19 cellular contexts compared by ENCODE assay signal in the genomic region with DNA sequence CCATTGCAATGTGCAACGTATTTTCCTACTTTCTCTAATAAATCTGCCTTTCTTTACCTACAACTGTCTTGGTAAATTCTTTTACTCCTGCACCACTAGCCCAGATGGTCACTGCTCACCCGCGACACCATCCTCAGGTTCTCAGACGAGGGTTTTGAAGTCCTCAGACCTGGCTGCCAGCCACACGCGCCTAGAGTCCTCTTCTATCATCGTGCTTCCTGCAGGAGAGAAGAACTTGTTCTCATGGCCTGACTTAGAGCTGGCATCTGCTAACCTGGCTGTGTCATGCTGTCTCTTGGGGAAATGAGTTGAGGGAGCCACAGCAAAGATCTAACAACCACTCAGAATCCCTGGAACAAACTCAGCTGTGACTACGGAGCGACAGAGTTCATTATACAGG. TPM values are rescaled to one million over a fixed set of nuclear protein-coding genes. Genes with fewer than 3 reads are reported as not detected.
"Had no signal": no experiment of that assay in that cellular context is flagged by ENCODE, and none has a peak within 500 bp of the region (broad histone marks: within the 10 kb centered on the region; RNA-seq: fewer than 3 reads in every experiment).

No MANE protein-coding gene starts in this region.

- H3K4me3 Mint-ChIP-seq: immature natural killer cell, memory B cell, mesothelial cell of epicardium, natural killer cell, neural crest cell had no signal

- H3K36me3 Mint-ChIP-seq: immature natural killer cell, memory B cell, mesothelial cell of epicardium, natural killer cell had no signal

- DNase-seq: dermis blood vessel endothelial cell; esophagus squamous epithelium; foreskin fibroblast; immature natural killer cell; left lung; lower lobe of right lung; natural killer cell; small intestine; stimulated activated CD4-positive, alpha-beta T cell treated with anti-CD3 and anti-CD28 coated beads, Interleukin-12 subunit alpha, Interleukin-12 subunit beta, amount 100 ng/mL, for 4 hours; stimulated activated naive CD4-positive, alpha-beta T cell; stomach; substantia nigra; trophoblast cell had no signal

- H3K9me3 ChIP-seq: esophagus squamous epithelium, gastroesophageal sphincter, left lung, lower lobe of right lung, right atrium auricular region, stomach, thoracic aorta had no signal

- H3K4me3 ChIP-seq: esophagus squamous epithelium, gastroesophageal sphincter, left lung, lower lobe of right lung, right atrium auricular region, stomach, thoracic aorta had no signal

- H3K9me3 Mint-ChIP-seq: immature natural killer cell, mesothelial cell of epicardium, natural killer cell, neural crest cell had no signal

- H3K27ac Mint-ChIP-seq: immature natural killer cell, memory B cell, mesothelial cell of epicardium, natural killer cell had no signal

- H3K27ac ChIP-seq: esophagus squamous epithelium, gastroesophageal sphincter, left lung, lower lobe of right lung, stomach, thoracic aorta had no signal

- H3K4me1 Mint-ChIP-seq: immature natural killer cell, mesothelial cell of epicardium, natural killer cell, neural crest cell had no signal

- H3K27me3 ChIP-seq: left lung, right atrium auricular region, stomach had no signal

RNA-seq across cellular contexts. Expression of gene PGBD5, which starts 30.3 kb away (rescaled TPM):
- polyA plus RNA-seq: immature natural killer cell had no signal
